Comparison of ENCODE assay signal across 21 cellular contexts in genomic region chr19:19530423-19530804, GRCh38. TPM values are rescaled to one million over a fixed set of nuclear protein-coding genes. Genes with fewer than 3 reads are reported as not detected.
A peak's percentile ranks its signal among the peaks of the same experiment; 100 is the strongest.
DNase-seq lines count a peak whose midpoint lies in the region; ATAC-seq and TF ChIP-seq lines count a peak whose summit lies in the region.
"Had no signal": no experiment of that assay in that cellular context is flagged by ENCODE, and none has a peak within 500 bp of the region (broad histone marks: within the 10 kb centered on the region; RNA-seq: fewer than 3 reads in every experiment).

No MANE protein-coding gene starts in this region.

- H3K9me3 Mint-ChIP-seq in GM23338 = no peaks in the 10 kb centered on the region
- H3K9me3 Mint-ChIP-seq in activated T-helper 17 cell treated with anti-CD3 and anti-CD28 coated beads, Interleukin-2, amount 50 U/mL, for 72 hours = no peaks in the 10 kb centered on the region
- H3K9me3 Mint-ChIP-seq: activated CD4-positive, alpha-beta T cell treated with anti-CD3 and anti-CD28 coated beads, Interleukin-2, amount 10 ng/mL, durations not matched to agents 7 days and 5 days; activated naive CD8-positive, alpha-beta T cell treated with anti-CD3 and anti-CD28 coated beads for 36 hours; CD8-positive, alpha-beta T cell had no signal

- H3K9me3 ChIP-seq in heart right ventricle = no peaks in the 10 kb centered on the region
- H3K9me3 ChIP-seq: esophagus muscularis mucosa, right atrium auricular region had no signal

- CTCF ChIA-PET in AG04449 (lab: Yijun Ruan, JAX) = interaction anchor here (0.9 to 12.9 kb wide), 10 partner anchors 10 to 428 kb away, joined by 3 to 279 read pairs (median 4); partner anchors contain the start of genes GMIP and NDUFA13

- peaks cover 14% of the 10 kb centered on the region for H3K27me3 Mint-ChIP-seq in GM23338 (ENCODE audit: insufficient read depth, low read depth, poor library complexity)
- H3K27me3 Mint-ChIP-seq in activated T-helper 17 cell treated with anti-CD3 and anti-CD28 coated beads, Interleukin-2, amount 50 U/mL, for 72 hours = no peaks in the 10 kb centered on the region
- H3K27me3 Mint-ChIP-seq: activated CD4-positive, alpha-beta T cell treated with anti-CD3 and anti-CD28 coated beads, Interleukin-2, amount 10 ng/mL, durations not matched to agents 7 days and 5 days; activated naive CD8-positive, alpha-beta T cell treated with anti-CD3 and anti-CD28 coated beads for 36 hours had no signal

- H3K27ac ChIP-seq in GM23338 (ENCODE audit: low read depth) = no peak overlapping the region
- no peak overlapping the region for H3K27ac ChIP-seq in heart right ventricle
- H3K27ac ChIP-seq: brain microvascular endothelial cell, esophagus muscularis mucosa, right atrium auricular region had no signal

- H3K27me3 ChIP-seq in GM23338 (ENCODE audit: insufficient read depth) (0 out of 2 replicates have a peak, but pooled peaks cover 3% of the 10 kb centered on the region), heart right ventricle (no peaks in the 10 kb centered on the region)
- H3K27me3 ChIP-seq: brain microvascular endothelial cell, esophagus muscularis mucosa, right atrium auricular region had no signal

- peak; percentile 8 for ATAC-seq in GM23338
- no peak for ATAC-seq in activated T-helper 17 cell treated with anti-CD3 and anti-CD28 coated beads, Interleukin-2, amount 50 U/mL, for 72 hours (replicated peaks)
- no peak for ATAC-seq in heart right ventricle
- ATAC-seq in GM19467 (IDR thresholded peaks at IDR 0.05; ENCODE audit: unreplicated experiment) = no peak
- ATAC-seq: CD8-positive, alpha-beta T cell; HepG2 had no signal

- H3K4me1 ChIP-seq in GM23338 (ENCODE audit: insufficient read depth) (peaks cover 6% of the 10 kb centered on the region; the same call in 1 of the 2 replicates), heart right ventricle (peaks cover 0 to 33% (median 9%) of the 10 kb centered on the region in 9 donors)

- peaks cover 27% of the 10 kb centered on the region for H3F3A ChIP-seq in GM23338 (replicated peaks; ENCODE audit: low read depth)

- DNase-seq in AG04449 (ENCODE audit: low read depth, low spot score) (no peak), GM23338 (ENCODE audit: low spot score) (peak; percentile 71), iPS-NIHi11 (ENCODE audit: low spot score) (peak; percentile 58), NCI-H1694 treated with DMSO at 0.1 percent for 48 hours (lab: John Stamatoyannopoulos, UW) (no peak), heart right ventricle (no peak), islet precursor cell (no peak)
- DNase-seq: activated CD4-positive, alpha-beta T cell treated with anti-CD3 and anti-CD28 coated beads, Interleukin-2, amount 10 ng/mL, durations not matched to agents 7 days and 5 days; activated naive CD8-positive, alpha-beta T cell treated with anti-CD3 and anti-CD28 coated beads for 36 hours; brain microvascular endothelial cell; CD8-positive, alpha-beta T cell; MM.1S; NCI-H2029; NCI-H510A; T1000 had no signal

- POLR2A ChIA-PET in AG04449 (lab: Yijun Ruan, JAX) = no interaction called here

- H3K79me2 ChIP-seq in GM23338 (replicated peaks; ENCODE audit: insufficient read depth) = peaks cover under 1% of the 10 kb centered on the region; the same call in 1 of the 2 replicates

- intact Hi-C loops in heart right ventricle (cut with DNase I) = loop anchor here in 9 of 10 donors (2.0 to 10.0 kb wide), 6 partner anchors 112 to 434 kb away; partner anchors contain the start of gene GMIP (in 3 of the 9)

- 55 to 57% methylated on average over 9 of the region's 9 CpGs for WGBS in heart right ventricle, 2 donors

- H3K36me3 ChIP-seq in GM23338 (ENCODE audit: insufficient read depth) = no peaks in the 10 kb centered on the region
- peaks cover 0 to 39% (median 0%) of the 10 kb centered on the region in 9 donors for H3K36me3 ChIP-seq in heart right ventricle

- no peaks in the 10 kb centered on the region for H3K9me2 ChIP-seq in GM23338 (ENCODE audit: insufficient read depth)

- H3K27ac Mint-ChIP-seq in GM23338 = no peak overlapping the region
- H3K27ac Mint-ChIP-seq in activated T-helper 17 cell treated with anti-CD3 and anti-CD28 coated beads, Interleukin-2, amount 50 U/mL, for 72 hours = peak overlapping the region; percentile 76
- H3K27ac Mint-ChIP-seq: activated CD4-positive, alpha-beta T cell treated with anti-CD3 and anti-CD28 coated beads, Interleukin-2, amount 10 ng/mL, durations not matched to agents 7 days and 5 days; activated naive CD8-positive, alpha-beta T cell treated with anti-CD3 and anti-CD28 coated beads for 36 hours had no signal

- peak; percentile 7 for TF ChIP-seq CTCF in AG04449 (IDR thresholded peaks at IDR 0.05; ENCODE audit: insufficient read depth, low read length, missing control alignments)
- peak in 1 of 2 experiments; percentile 24; a peak in 2 of 4 replicates for TF ChIP-seq CTCF in GM23338 (conservative IDR thresholded peaks at IDR 0.05; ENCODE audit: low read depth in 2 of 2)
- TF ChIP-seq CTCF in heart right ventricle (IDR thresholded peaks at IDR 0.05) = no peak

- H3K4me3 ChIP-seq in AG04449 (ENCODE audit: low read depth, low read length) (no peak overlapping the region), GM23338 (no peak overlapping the region), heart right ventricle (no peak overlapping the region)
- H3K4me3 ChIP-seq: esophagus muscularis mucosa, right atrium auricular region had no signal

- peaks cover 3% of the 10 kb centered on the region; the same call in 1 of the 2 replicates for H4K20me1 ChIP-seq in GM23338 (replicated peaks; ENCODE audit: insufficient read depth)

- no peak overlapping the region for H2AFZ ChIP-seq in GM23338

- no peak overlapping the region for H3K4me3 Mint-ChIP-seq in GM23338
- no peak overlapping the region for H3K4me3 Mint-ChIP-seq in activated T-helper 17 cell treated with anti-CD3 and anti-CD28 coated beads, Interleukin-2, amount 50 U/mL, for 72 hours
- H3K4me3 Mint-ChIP-seq: activated CD4-positive, alpha-beta T cell treated with anti-CD3 and anti-CD28 coated beads, Interleukin-2, amount 10 ng/mL, durations not matched to agents 7 days and 5 days; activated naive CD8-positive, alpha-beta T cell treated with anti-CD3 and anti-CD28 coated beads for 36 hours; CD8-positive, alpha-beta T cell had no signal

- no peak overlapping the region for H3K4me2 ChIP-seq in GM23338

- peaks cover 42% of the 10 kb centered on the region for H3K4me1 Mint-ChIP-seq in GM23338
- H3K4me1 Mint-ChIP-seq in activated T-helper 17 cell treated with anti-CD3 and anti-CD28 coated beads, Interleukin-2, amount 50 U/mL, for 72 hours = peaks cover 6% of the 10 kb centered on the region

- H3K36me3 Mint-ChIP-seq in GM23338 (ENCODE audit: low read depth) = peaks cover 32% of the 10 kb centered on the region
- H3K36me3 Mint-ChIP-seq in activated T-helper 17 cell treated with anti-CD3 and anti-CD28 coated beads, Interleukin-2, amount 50 U/mL, for 72 hours (ENCODE audit: low read depth) = peaks cover 22% of the 10 kb centered on the region

TF ChIP-seq in GM23338, 12 proteins besides CTCF, POLR2A, EP300 and RAD21 (continues in another document):
- TF ChIP-seq EZH2 (IDR thresholded peaks at IDR 0.05; ENCODE audit: low read depth, unreplicated experiment) (no peak), NANOG (IDR thresholded peaks at IDR 0.05; ENCODE audit: borderline replicate concordance) (no peak), STAT1 (IDR thresholded peaks at IDR 0.05; ENCODE audit: unreplicated experiment) (no peak), CREB1 (CRISPR knock-in tag; IDR thresholded peaks at IDR 0.05; ENCODE audit: low read depth) (no peak)

RNA-seq across cellular contexts. Expression of gene YJEFN3, which starts 1.7 kb away (rescaled TPM):
- 0.85 and 3.5 TPM in 2 replicates for total RNA-seq in GM23338 (2014; rRNA removed; shearing (Covaris generic))
- 3.7 and 6.5 TPM in 2 replicates for polyA plus RNA-seq in GM23338 (2016; fragmentation: Nextera tagmentation; extraction: Ambion mirVana)
- 10 to 100 TPM in 1 of 2 donors, 1 to 10 TPM in 1; 6.7 to 10.3 TPM for total RNA-seq in activated T-helper 17 cell treated with anti-CD3 and anti-CD28 coated beads, Interleukin-2, amount 50 U/mL, for 72 hours
- 1 to 10 TPM; 2.1 to 4.1 (median 2.4) TPM for total RNA-seq in heart right ventricle
- polyA plus RNA-seq in heart right ventricle = 10 to 100 TPM in 1 of 2 donors, 1 to 10 TPM in 1; 4.0 to 13.1 TPM

RNA-seq across cellular contexts. Expression of gene CILP2, which starts 7.7 kb away (rescaled TPM):
- 17.0 and 21.6 TPM in 2 replicates for total RNA-seq in GM23338 (2014; rRNA removed; shearing (Covaris generic))
- polyA plus RNA-seq in GM23338 (2016; fragmentation: Nextera tagmentation; extraction: Ambion mirVana) (4.0 and 5.0 TPM in 2 replicates), heart right ventricle (under 1 TPM; 0.07 to 0.23 TPM)
- under 1 TPM; 0.26 to 0.97 TPM for total RNA-seq in activated T-helper 17 cell treated with anti-CD3 and anti-CD28 coated beads, Interleukin-2, amount 50 U/mL, for 72 hours
- total RNA-seq in heart right ventricle = under 1 TPM in 8 of 10 donors, not detected in 2; 0.09 to 0.61 (median 0.23) TPM
- total RNA-seq: kidney epithelial cell, SK-MEL-5 had no signal

RNA-seq across cellular contexts. Expression of gene NDUFA13, which starts 14.4 kb away (rescaled TPM):
- total RNA-seq in GM23338 (2014; rRNA removed; shearing (Covaris generic)) = 37.6 and 143 TPM in 2 replicates
- polyA plus RNA-seq in GM23338 (2016; fragmentation: Nextera tagmentation; extraction: Ambion mirVana) (598 and 619 TPM in 2 replicates), heart right ventricle (1,000 to 10,000 TPM; 1,172 to 1,278 TPM)
- 100 to 1,000 TPM; 276 to 397 TPM for total RNA-seq in activated T-helper 17 cell treated with anti-CD3 and anti-CD28 coated beads, Interleukin-2, amount 50 U/mL, for 72 hours
- 1,000 to 10,000 TPM in 9 of 10 donors, 100 to 1,000 TPM in 1; 856 to 1,274 (median 1,129) TPM for total RNA-seq in heart right ventricle

RNA-seq across cellular contexts. Expression of gene TSSK6, which starts 15.1 kb away (rescaled TPM):
- total RNA-seq in GM23338 (2014; rRNA removed; shearing (Covaris generic)) = 4.5 and 4.9 TPM in 2 replicates
- 0.28 and 0.63 TPM in 2 replicates for polyA plus RNA-seq in GM23338 (2016; fragmentation: Nextera tagmentation; extraction: Ambion mirVana)
- 1 to 10 TPM; 4.1 to 4.5 TPM for total RNA-seq in activated T-helper 17 cell treated with anti-CD3 and anti-CD28 coated beads, Interleukin-2, amount 50 U/mL, for 72 hours
- 1 to 10 TPM in 1 of 10 donors, under 1 TPM in 8, not detected in 1; 0.23 to 1.2 (median 0.45) TPM for total RNA-seq in heart right ventricle
- under 1 TPM; 0.29 to 0.49 TPM for polyA plus RNA-seq in heart right ventricle

Comparison
In these comparisons a context has a peak if more than half of its experiments do, and no peak if none do; other contexts are left out.
1. DNase-seq: peak in GM23338 (single experiment) and iPS-NIHi11 (single experiment); none in AG04449 (single experiment), NCI-H1694 treated with DMSO at 0.1 percent for 48 hours (single experiment), heart right ventricle (0 of 2) and islet precursor cell (single experiment).